ENCODE assay signal across 6 cellular contexts in genomic region chr3:135637033-135637432, GRCh38.
"Had no signal": no experiment of that assay in that cellular context is flagged by ENCODE, and none has a peak within 500 bp of the region (broad histone marks: within the 10 kb centered on the region; RNA-seq: fewer than 3 reads in every experiment).

No MANE protein-coding gene starts in this region.

- DNase-seq: GM23248, GOT3, H7, HFFc6, Karpas-422, KBM-7 had no signal
